20 cellular contexts compared by ENCODE assay signal in genomic region chr10:75723319-75723965, GRCh38.
"Had no signal": no experiment of that assay in that cellular context is flagged by ENCODE, and none has a peak within 500 bp of the region (broad histone marks: within the 10 kb centered on the region; RNA-seq: fewer than 3 reads in every experiment).

No MANE protein-coding gene starts in this region.

- H3K4me1 ChIP-seq: breast epithelium, colonic mucosa, foreskin keratinocyte, left ventricle myocardium inferior, parathyroid adenoma, transverse colon, vagina had no signal

- H3K9me3 ChIP-seq: breast epithelium, colonic mucosa, left ventricle myocardium inferior, transverse colon, vagina had no signal

- H3K4me2 ChIP-seq: smooth muscle cell had no signal

- H3K27ac ChIP-seq: breast epithelium, colonic mucosa, foreskin keratinocyte, left ventricle myocardium inferior, parathyroid adenoma, transverse colon, vagina had no signal

- H3K4me3 ChIP-seq: breast epithelium, colonic mucosa, left ventricle myocardium inferior, smooth muscle cell, transverse colon, vagina had no signal

- DNase-seq: activated naive CD4-positive, alpha-beta T cell treated with Interleukin-2 at 50 U/mL for 16 hours; activated naive CD8-positive, alpha-beta T cell treated with anti-CD3 and anti-CD28 coated beads for 36 hours; activated T-cell treated with anti-CD3 and anti-CD28 coated beads, Interleukin-2, amount 50 U/mL, for 24 hours; amniotic stem cell; colonic mucosa; foreskin keratinocyte; immature natural killer cell; left ventricle myocardium inferior; stimulated activated CD4-positive, alpha-beta T cell treated with anti-CD3 and anti-CD28 coated beads, Interleukin-15, amount 100 ng/mL, for 24 hours; T-helper 9 cell; transverse colon had no signal

- H3K9ac ChIP-seq: parathyroid adenoma had no signal

- ATAC-seq: activated T-helper 17 cell treated with anti-CD3 and anti-CD28 coated beads, Interleukin-2, amount 50 U/mL, for 72 hours; foreskin keratinocyte; natural killer cell treated with Interleukin-12 subunit alpha and Interleukin-12 subunit beta and Interleukin-15 and Interleukin-18, amount 100 ng/mL, for 72 hours; sciatic nerve; stimulated activated memory B cell treated with anti-CD40 and anti-IgM and Interleukin-4, amounts not matched to agents 10 μg/mL and 1 μg/mL and 100 μg/mL, for 72 hours; WTC11 had no signal

- H3K27me3 ChIP-seq: breast epithelium, colonic mucosa, transverse colon, vagina had no signal

- H3K36me3 ChIP-seq: breast epithelium, colonic mucosa, left ventricle myocardium inferior, transverse colon, vagina had no signal
